18 cellular contexts compared by ENCODE assay signal in the genomic region with DNA sequence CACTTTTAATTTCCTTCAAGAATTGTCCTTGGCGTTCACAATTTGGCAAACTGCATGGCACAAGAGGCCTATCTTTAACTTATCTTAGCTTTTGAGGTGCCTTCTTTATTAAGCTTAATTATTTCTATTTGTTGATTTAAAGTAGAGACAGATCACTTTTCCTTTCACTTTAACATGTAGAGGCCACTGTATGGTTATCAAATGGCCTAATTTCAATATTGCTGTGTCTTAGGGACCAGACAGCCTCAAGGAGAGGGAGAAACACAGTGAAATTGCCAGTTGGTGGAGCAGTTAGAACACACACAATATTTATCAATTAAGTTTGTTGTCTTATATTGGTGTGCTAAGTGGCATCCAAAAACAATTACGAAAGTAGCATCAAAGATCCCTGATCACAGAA.
"Had no signal": no experiment of that assay in that cellular context is flagged by ENCODE, and none has a peak within 500 bp of the region (broad histone marks: within the 10 kb centered on the region; RNA-seq: fewer than 3 reads in every experiment).

No MANE protein-coding gene starts in this region.

- H3K27me3 ChIP-seq: brain microvascular endothelial cell, foreskin keratinocyte, spleen, suprapubic skin had no signal

- H3K9me3 ChIP-seq: psoas muscle, suprapubic skin had no signal

- H3K4me1 ChIP-seq: psoas muscle, spleen had no signal

- ATAC-seq: foreskin keratinocyte, psoas muscle, sciatic nerve had no signal

- DNase-seq: activated CD4-positive, alpha-beta T cell treated with anti-CD3 and anti-CD28 coated beads for 1 hour; activated CD4-positive, alpha-beta T cell treated with anti-CD3 and anti-CD28 coated beads, Interleukin-2, amount 50 U/mL, for 4 hours; activated naive CD4-positive, alpha-beta T cell treated with Interleukin-2 at 50 U/mL for 16 hours; activated T-cell treated with anti-CD3 and anti-CD28 coated beads for 4 hours; anterior cingulate cortex; brain microvascular endothelial cell; cortex of kidney; effector CD4-positive, alpha-beta T cell; foreskin keratinocyte; head of caudate nucleus; mesendoderm; nephron progenitor cell; psoas muscle; spleen; T-helper 9 cell had no signal

- H3K36me3 ChIP-seq: brain microvascular endothelial cell, spleen, suprapubic skin had no signal

- H3K27ac ChIP-seq: brain microvascular endothelial cell, foreskin keratinocyte, psoas muscle, spleen, suprapubic skin, VCaP had no signal

- H3K4me3 ChIP-seq: psoas muscle, spleen, suprapubic skin had no signal
